Comparison of ENCODE assay signal across 1 cellular context in genomic region chr20:1184260-1184637, GRCh38.
TF ChIP-seq lines count a peak whose summit lies in the region.

No MANE protein-coding gene starts in this region.

TF ChIP-seq in GM23338, 12 proteins besides CTCF, POLR2A, EP300 and RAD21 (continued from another document):
- TF ChIP-seq ZNF462 (CRISPR knock-in tag; IDR thresholded peaks at IDR 0.05) (no peak), NANOG (IDR thresholded peaks at IDR 0.05; ENCODE audit: borderline replicate concordance) (no peak), ZNF114 (CRISPR knock-in tag; IDR thresholded peaks at IDR 0.05) (no peak), JUNB (IDR thresholded peaks at IDR 0.05; ENCODE audit: unreplicated experiment) (no peak), EZH2phosphoT487 (IDR thresholded peaks at IDR 0.05; ENCODE audit: unreplicated experiment) (no peak), STAT1 (IDR thresholded peaks at IDR 0.05; ENCODE audit: unreplicated experiment) (no peak), POLR2AphosphoS5 (IDR thresholded peaks at IDR 0.05; ENCODE audit: low read depth) (no peak), CREB1 (CRISPR knock-in tag; IDR thresholded peaks at IDR 0.05; ENCODE audit: low read depth) (no peak), ZNF331 (CRISPR knock-in tag; IDR thresholded peaks at IDR 0.05; ENCODE audit: low read depth) (no peak)
